In the genomic region with DNA sequence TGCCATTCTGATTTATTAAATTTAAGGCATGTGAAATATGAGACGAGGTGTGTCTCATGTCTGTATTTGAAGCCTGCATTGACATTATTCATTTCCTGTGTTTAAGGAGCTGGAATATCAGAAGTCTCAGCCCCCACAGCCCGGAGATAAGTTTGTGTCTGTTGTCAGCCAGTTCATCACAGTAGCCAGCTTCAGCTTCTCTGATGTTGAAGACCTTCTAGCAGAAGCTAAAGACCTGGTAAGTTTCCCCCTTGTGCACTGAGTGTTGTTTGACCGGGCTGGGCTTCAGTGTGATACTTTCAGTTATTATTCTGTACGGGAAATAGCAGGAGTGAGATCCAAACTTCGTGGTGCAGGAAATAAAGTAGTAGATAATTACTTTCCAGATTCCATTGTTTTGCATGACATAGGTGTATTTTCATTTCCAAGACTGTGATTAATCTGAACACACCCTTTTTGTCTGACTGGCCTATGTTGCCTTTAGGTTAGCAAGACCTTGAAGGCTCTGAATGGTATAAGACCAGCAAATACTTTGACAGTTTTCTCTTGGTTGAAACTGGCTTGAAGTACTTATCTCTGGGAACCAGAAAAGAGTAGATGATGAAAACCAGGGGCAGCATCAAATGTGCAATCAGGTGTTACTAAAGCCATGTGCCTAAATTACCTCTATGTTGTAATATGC, we compare ENCODE assay signal across 12 cellular contexts.
DNase-seq lines count a peak whose midpoint lies in the region; ATAC-seq, FAIRE-seq and TF ChIP-seq lines count a peak whose summit lies in the region.
"Had no signal": no experiment of that assay in that cellular context is flagged by ENCODE, and none has a peak within 500 bp of the region (broad histone marks: within the 10 kb centered on the region; RNA-seq: fewer than 3 reads in every experiment).

No MANE protein-coding gene starts in this region.

- TF ChIP-seq CTCF in endothelial cell of umbilical vein (IDR thresholded peaks at IDR 0.05; ENCODE audit: extremely low read depth in 1 of 2, insufficient read depth in 1 of 2, low read depth in 1 of 2, low read length in 2 of 2) (no peak), osteoblast (IDR thresholded peaks at IDR 0.05; ENCODE audit: extremely low read depth, low read depth, low read length) (no peak), Caco-2 (IDR thresholded peaks at IDR 0.05; ENCODE audit: insufficient read depth in 1 of 2, low read depth in 1 of 2, low read length in 1 of 2, severe bottlenecking in 1 of 2, unreplicated experiment in 1 of 2) (no peak)

- TF ChIP-seq POLR2A in endothelial cell of umbilical vein (IDR thresholded peaks at IDR 0.05; ENCODE audit: low read depth, low read length) = no peak

- POLR2A ChIA-PET in endothelial cell of umbilical vein (lab: Charles Lee) (no interaction called here), Caco-2 (lab: Charles Lee) (no interaction called here)

- peaks cover 9% of the 10 kb centered on the region for H3K4me1 Mint-ChIP-seq in Caco-2 (ENCODE audit: low read depth, unreplicated experiment)
- H3K4me1 Mint-ChIP-seq: activated CD4-positive, alpha-beta memory T cell treated with anti-CD3 and anti-CD28 coated beads, Interleukin-2, amount 10 ng/mL, durations not matched to agents 7 days and 5 days; activated naive CD8-positive, alpha-beta T cell treated with anti-CD3 and anti-CD28 coated beads for 36 hours had no signal

- H3K4me2 ChIP-seq in endothelial cell of umbilical vein (ENCODE audit: insufficient read depth, low read length) (peak overlapping the region; percentile 91), osteoblast (ENCODE audit: insufficient read depth, low read length) (peak overlapping the region; percentile 52)

- H3K9me3 ChIP-seq in endothelial cell of umbilical vein (replicated peaks; ENCODE audit: control insufficient read depth, insufficient read depth, low read length) (no peaks in the 10 kb centered on the region), osteoblast (ENCODE audit: low read depth, low read length) (no peaks in the 10 kb centered on the region), Caco-2 (no peaks in the 10 kb centered on the region)

- H3K79me2 ChIP-seq in endothelial cell of umbilical vein (ENCODE audit: control insufficient read depth, insufficient read depth, low read length) (peaks cover 3% of the 10 kb centered on the region), osteoblast (ENCODE audit: insufficient read depth, low read length) (no peaks in the 10 kb centered on the region)

- H3K36me3 Mint-ChIP-seq in Caco-2 (ENCODE audit: insufficient read depth, unreplicated experiment) = peaks cover 26% of the 10 kb centered on the region

- H3K27ac ChIP-seq in endothelial cell of umbilical vein (ENCODE audit: insufficient read depth, low read depth, low read length) = peak overlapping the region; percentile 73
- H3K27ac ChIP-seq in osteoblast (ENCODE audit: low read depth, low read length) = peak overlapping the region; percentile 65

- H3K4me3 Mint-ChIP-seq in Caco-2 (ENCODE audit: unreplicated experiment) = no peak overlapping the region
- H3K4me3 Mint-ChIP-seq: activated CD4-positive, alpha-beta memory T cell treated with anti-CD3 and anti-CD28 coated beads, Interleukin-2, amount 10 ng/mL, durations not matched to agents 7 days and 5 days; activated naive CD8-positive, alpha-beta T cell treated with anti-CD3 and anti-CD28 coated beads for 36 hours had no signal

- H3K27me3 ChIP-seq in endothelial cell of umbilical vein (ENCODE audit: control insufficient read depth in 2 of 2, insufficient read depth in 2 of 2, low read length in 2 of 2) = no peaks in the 10 kb centered on the region
- H3K27me3 ChIP-seq in osteoblast (ENCODE audit: insufficient read depth, low read length) = no peaks in the 10 kb centered on the region
- no peaks in the 10 kb centered on the region for H3K27me3 ChIP-seq in Caco-2 (replicated peaks; ENCODE audit: control insufficient read depth, insufficient read depth, low read length)

- peak overlapping the region; percentile 60 for H3K9ac ChIP-seq in endothelial cell of umbilical vein (replicated peaks; ENCODE audit: extremely low read depth, insufficient read depth, low read length)

- CTCF ChIA-PET in endothelial cell of umbilical vein (lab: Charles Lee) (interaction anchor here (0.7 to 1.0 kb wide), 4 partner anchors 10 to 174 kb away, joined by 3 to 5 read pairs (median 4); no protein-coding TSS in a partner anchor), Caco-2 (lab: Charles Lee) (no interaction called here)

- H3K27me3 Mint-ChIP-seq in Caco-2 (ENCODE audit: insufficient read depth, unreplicated experiment) = no peaks in the 10 kb centered on the region
- H3K27me3 Mint-ChIP-seq: activated CD4-positive, alpha-beta memory T cell treated with anti-CD3 and anti-CD28 coated beads, Interleukin-2, amount 10 ng/mL, durations not matched to agents 7 days and 5 days; activated naive CD8-positive, alpha-beta T cell treated with anti-CD3 and anti-CD28 coated beads for 36 hours had no signal

- dilution Hi-C loops in endothelial cell of umbilical vein (cut with MboI; ENCODE audit: extremely low pct_ligation_motif_present, low sequenced_read_pairs) = no loop called here

- H3K36me3 ChIP-seq in endothelial cell of umbilical vein (ENCODE audit: control insufficient read depth in 2 of 2, extremely low read depth in 1 of 2, insufficient read depth in 2 of 2, low read length in 2 of 2) = peaks cover 0 to 1% of the 10 kb centered on the region in 2 experiments
- peaks cover 17% of the 10 kb centered on the region for H3K36me3 ChIP-seq in osteoblast (ENCODE audit: insufficient read depth, low read length)
- no peaks in the 10 kb centered on the region for H3K36me3 ChIP-seq in Caco-2 (ENCODE audit: control insufficient read depth, insufficient read depth, low read length)

- intact Hi-C loops in endothelial cell of umbilical vein (cut with micrococcal nuclease) = loop anchor here (2.0 kb wide), 5 partner anchors 27 to 175 kb away; a partner anchor contains a TSS
- intact Hi-C loops in Caco-2 (cut with micrococcal nuclease; ENCODE audit: unreplicated experiment) = no loop called here

- H2AFZ ChIP-seq in endothelial cell of umbilical vein (ENCODE audit: low read depth, low read length) (peak overlapping the region; percentile 31), osteoblast (ENCODE audit: low read length) (peak overlapping the region; percentile 2)

- H4K20me1 ChIP-seq in endothelial cell of umbilical vein (replicated peaks; ENCODE audit: control insufficient read depth, extremely low read depth, insufficient read depth, low read length) (no peaks in the 10 kb centered on the region), osteoblast (ENCODE audit: insufficient read depth, low read length) (no peaks in the 10 kb centered on the region)

- peaks cover 43% of the 10 kb centered on the region for H3K4me1 ChIP-seq in endothelial cell of umbilical vein (ENCODE audit: control insufficient read depth, extremely low read depth, insufficient read depth, low read length)
- peaks cover 30% of the 10 kb centered on the region for H3K4me1 ChIP-seq in osteoblast (ENCODE audit: insufficient read depth, low read length)
- H3K4me1 ChIP-seq in Caco-2 = peaks cover 9% of the 10 kb centered on the region

- H3K4me3 ChIP-seq in endothelial cell of umbilical vein (replicated peaks in 1 of 3; ENCODE audit: insufficient read depth in 1 of 3, low read depth in 1 of 3, low read length in 3 of 3) = peak overlapping the region in 1 of 3 experiments; percentile 40
- H3K4me3 ChIP-seq in osteoblast (ENCODE audit: insufficient read depth, low read length) = peak overlapping the region; percentile 13
- no peak overlapping the region for H3K4me3 ChIP-seq in Caco-2 (ENCODE audit: low read depth, low read length)

- no peaks in the 10 kb centered on the region for H3K9me3 Mint-ChIP-seq in Caco-2 (ENCODE audit: unreplicated experiment)
- H3K9me3 Mint-ChIP-seq: activated CD4-positive, alpha-beta memory T cell treated with anti-CD3 and anti-CD28 coated beads, Interleukin-2, amount 10 ng/mL, durations not matched to agents 7 days and 5 days; activated naive CD8-positive, alpha-beta T cell treated with anti-CD3 and anti-CD28 coated beads for 36 hours had no signal

- H3K9me1 ChIP-seq in endothelial cell of umbilical vein (replicated peaks; ENCODE audit: control insufficient read depth, extremely low read depth, insufficient read depth, low read length) = no peaks in the 10 kb centered on the region

- peak; percentile 43 for DNase-seq in EL
- DNase-seq in RPMI7951 (ENCODE audit: low read depth) = peak; percentile 48
- DNase-seq in endothelial cell of umbilical vein (ENCODE audit: low read depth, low spot score) = peak; percentile 74
- no peak for DNase-seq in osteoblast (ENCODE audit: insufficient read length, low spot score, missing footprints)
- no peak for DNase-seq in Caco-2
- no peak for DNase-seq in NCI-H524 (lab: John Stamatoyannopoulos, UW)
- DNase-seq in ureter (ENCODE audit: low spot score) = no peak
- DNase-seq: activated CD4-positive, alpha-beta memory T cell treated with anti-CD3 and anti-CD28 coated beads, Interleukin-2, amount 10 ng/mL, durations not matched to agents 7 days and 5 days; activated naive CD8-positive, alpha-beta T cell treated with anti-CD3 and anti-CD28 coated beads for 36 hours; stimulated activated CD4-positive, alpha-beta T cell treated with anti-CD3 and anti-CD28 coated beads, Interleukin-4, amount 100 ng/mL, for 4 hours had no signal

- H3K27ac Mint-ChIP-seq in Caco-2 (ENCODE audit: unreplicated experiment) = no peak overlapping the region
- H3K27ac Mint-ChIP-seq: activated CD4-positive, alpha-beta memory T cell treated with anti-CD3 and anti-CD28 coated beads, Interleukin-2, amount 10 ng/mL, durations not matched to agents 7 days and 5 days; activated naive CD8-positive, alpha-beta T cell treated with anti-CD3 and anti-CD28 coated beads for 36 hours had no signal

- no peak for ATAC-seq in HG03045 (IDR thresholded peaks at IDR 0.05; ENCODE audit: unreplicated experiment)

- BruUV-seq in endothelial cell of umbilical vein (replicated peaks; lab: Mats Ljungman, UMichigan) (TSS peak; percentile 78), Caco-2 (replicated peaks; lab: Mats Ljungman, UMichigan) (no TSS peak)

- peak; percentile 80 for FAIRE-seq in endothelial cell of umbilical vein (lab: Jason Lieb, UNC)
- FAIRE-seq: islet of Langerhans had no signal

TF ChIP-seq in endothelial cell of umbilical vein, 7 proteins besides CTCF, POLR2A, EP300 and RAD21 (continues in another document):
- TF ChIP-seq MYC (IDR thresholded peaks at IDR 0.05; ENCODE audit: low read depth, low read length) = no peak
- no peak for TF ChIP-seq JUN (IDR thresholded peaks at IDR 0.05; ENCODE audit: borderline replicate concordance, insufficient read depth, insufficient read length, low read depth)
- TF ChIP-seq POLR2AphosphoS5 (IDR thresholded peaks at IDR 0.05; ENCODE audit: insufficient read depth, low read depth, low read length) = peak; percentile 2
- TF ChIP-seq FOS (IDR thresholded peaks at IDR 0.05; ENCODE audit: borderline replicate concordance, insufficient read depth, low read length) = peak; percentile 57
- peak; percentile 61 for TF ChIP-seq GATA2 (IDR thresholded peaks at IDR 0.05; ENCODE audit: insufficient read depth, insufficient read length, low read depth, low read length)
- TF ChIP-seq, protein P1, sequence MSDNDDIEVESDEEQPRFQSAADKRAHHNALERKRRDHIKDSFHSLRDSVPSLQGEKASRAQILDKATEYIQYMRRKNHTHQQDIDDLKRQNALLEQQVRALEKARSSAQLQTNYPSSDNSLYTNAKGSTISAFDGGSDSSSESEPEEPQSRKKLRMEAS (IDR thresholded peaks at IDR 0.05; ENCODE audit: insufficient read depth, insufficient read length) = no peak

Comparison
In these comparisons a context has a peak if more than half of its experiments do, and no peak if none do; other contexts are left out.
1. DNase-seq: peak in EL (single experiment), RPMI7951 (single experiment) and endothelial cell of umbilical vein (single experiment); none in osteoblast (single experiment), Caco-2 (0 of 2), NCI-H524 (0 of 2) and ureter (single experiment).